Comparison of ENCODE assay signal across 25 cellular contexts in genomic region chr2:216078776-216079175, GRCh38. TPM values are rescaled to one million over a fixed set of nuclear protein-coding genes. Genes with fewer than 3 reads are reported as not detected.
A peak's percentile ranks its signal among the peaks of the same experiment; 100 is the strongest.
DNase-seq lines count a peak whose midpoint lies in the region; ATAC-seq and TF ChIP-seq lines count a peak whose summit lies in the region.
"Had no signal": no experiment of that assay in that cellular context is flagged by ENCODE, and none has a peak within 500 bp of the region (broad histone marks: within the 10 kb centered on the region; RNA-seq: fewer than 3 reads in every experiment).

No MANE protein-coding gene starts in this region.

- no peaks in the 10 kb centered on the region for H3K9me3 ChIP-seq in spleen
- H3K9me3 ChIP-seq: SJCRH30, thyroid gland had no signal

- TF ChIP-seq CTCF in spleen (IDR thresholded peaks at IDR 0.05 in 8 of 11, conservative IDR thresholded peaks at IDR 0.05 in 3 of 11) = no peak

- no peak for ATAC-seq in GM18505 (IDR thresholded peaks at IDR 0.05; ENCODE audit: unreplicated experiment)
- ATAC-seq: foreskin keratinocyte, left ventricle myocardium superior, T-helper 17 cell had no signal

- peaks cover 0 to 19% (median 0%) of the 10 kb centered on the region in 6 donors for H3K36me3 ChIP-seq in spleen
- H3K36me3 ChIP-seq: neural progenitor cell, SJCRH30, thyroid gland had no signal

- TF ChIP-seq POLR2A in spleen (IDR thresholded peaks at IDR 0.05) (no peak), GM18505 (IDR thresholded peaks at IDR 0.05; ENCODE audit: borderline replicate concordance, extremely low read depth, insufficient read depth, insufficient read length) (no peak)

- intact Hi-C loops in spleen (cut with DNase I; ENCODE audit: low total_unique reads) = no loop called here

- H3K4me3 ChIP-seq in spleen = no peak overlapping the region
- H3K4me3 ChIP-seq: dorsolateral prefrontal cortex, neural progenitor cell, SJCRH30, smooth muscle cell, thyroid gland had no signal

- H3K4me1 ChIP-seq in spleen = peaks cover 11 to 65% (median 41%) of the 10 kb centered on the region in 6 donors

- DNase-seq in NOMO-1 (lab: John Stamatoyannopoulos, UW; ENCODE audit: unreplicated experiment in 2 of 2) = peak; percentile 8 to 24
- no peak for DNase-seq in NOMO-1 treated with dmso at 0.1 percent for 144 hours (lab: John Stamatoyannopoulos, UW; ENCODE audit: unreplicated experiment)
- DNase-seq in OCI-M1 (lab: John Stamatoyannopoulos, UW) = peak; percentile 24
- peak; percentile 9 for DNase-seq in fibroblast of the conjunctiva (ENCODE audit: low read depth)
- no peak for DNase-seq in spleen
- no peak for DNase-seq in stimulated activated naive CD4-positive, alpha-beta T cell treated with Interleukin-2 at 50 U/mL for 16 hours (lab: John Stamatoyannopoulos, UW)
- no peak for DNase-seq in DMS 273 (lab: John Stamatoyannopoulos, UW; ENCODE audit: unreplicated experiment)
- DNase-seq: 8988T; activated CD4-positive, alpha-beta T cell treated with anti-CD3 and anti-CD28 coated beads for 48 hours; activated naive CD4-positive, alpha-beta T cell treated with anti-CD3 and anti-CD28 coated beads, Interleukin-2, amount 50 U/mL, for 16 hours; dorsolateral prefrontal cortex; foreskin keratinocyte; GOT3; IMR-90; left ventricle myocardium superior; NCI-H146; NCI-H748 treated with DMSO at 0.1 percent for 48 hours; SJCRH30; stimulated activated CD4-positive, alpha-beta T cell treated with anti-CD3 and anti-CD28 coated beads, Interleukin-2, amount 100 ng/mL, for 48 hours; stimulated activated naive CD4-positive, alpha-beta T cell; T-helper 17 cell; thyroid gland had no signal

- peak overlapping the region in 5 of 8 donors; percentile 26 to 67 (median 50) for H3K27ac ChIP-seq in spleen
- H3K27ac ChIP-seq: dorsolateral prefrontal cortex, foreskin keratinocyte, neural progenitor cell, SJCRH30, thyroid gland had no signal

- 25 to 57% (median 44%) methylated on average over 1 of the region's 1 CpG for WGBS in spleen, 5 donors

- H3K27me3 ChIP-seq in spleen (replicated peaks in 1 of 7) = no peaks in the 10 kb centered on the region
- H3K27me3 ChIP-seq: dorsolateral prefrontal cortex, neural progenitor cell, SJCRH30, thyroid gland had no signal

RNA-seq across cellular contexts. Expression of gene PECR, which starts 2.8 kb away (rescaled TPM):
- 10 to 100 TPM in 5 of 7 donors, 1 to 10 TPM in 2; 6.9 to 16.9 (median 12.9) TPM for total RNA-seq in spleen
- polyA plus RNA-seq in spleen = 1 to 10 TPM; 5.0 to 6.2 (median 5.1) TPM

RNA-seq across cellular contexts. Expression of gene TMEM169, which starts 2.9 kb away (rescaled TPM):
- 1 to 10 TPM in 3 of 7 donors, under 1 TPM in 4; 0.57 to 1.3 (median 0.94) TPM for total RNA-seq in spleen
- under 1 TPM; 0.19 to 0.35 (median 0.24) TPM for polyA plus RNA-seq in spleen

RNA-seq across cellular contexts. Expression of gene XRCC5, which starts 30.4 kb away (rescaled TPM):
- total RNA-seq in spleen = 100 to 1,000 TPM; 146 to 252 (median 211) TPM
- 10 to 100 TPM; 63.5 to 81.8 (median 77.4) TPM for polyA plus RNA-seq in spleen

Comparison
In these comparisons a context has a peak if more than half of its experiments do, and no peak if none do; other contexts are left out.
1. DNase-seq: peak in NOMO-1 (2 of 2), OCI-M1 (single experiment) and fibroblast of the conjunctiva (single experiment); none in NOMO-1 treated with dmso at 0.1 percent for 144 hours (single experiment), spleen (single experiment), stimulated activated naive CD4-positive, alpha-beta T cell treated with Interleukin-2 at 50 U/mL for 16 hours (single experiment) and DMS 273 (single experiment).